Comparison of ENCODE assay signal across 1 cellular context in the genomic region with DNA sequence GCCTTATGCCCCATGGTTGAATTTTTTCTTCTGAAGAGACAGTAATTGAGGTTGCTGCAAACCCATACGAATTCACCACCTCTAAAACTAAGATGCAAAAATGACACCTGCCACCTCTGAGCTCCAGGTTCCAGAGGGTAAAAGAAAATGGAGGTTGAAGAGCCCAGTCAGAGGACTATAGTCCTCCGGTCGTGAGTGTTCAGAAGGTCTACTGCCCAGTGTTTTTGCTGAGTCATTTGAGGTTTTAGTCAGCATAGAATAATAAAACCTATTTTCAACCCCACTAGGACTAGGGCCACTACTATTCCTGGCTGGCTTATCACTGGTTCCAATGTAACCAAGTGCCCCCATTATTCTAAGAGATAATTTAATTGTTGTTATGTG.
TF ChIP-seq lines count a peak whose summit lies in the region.

No MANE protein-coding gene starts in this region.

TF ChIP-seq in GM23338, 12 proteins besides CTCF, POLR2A, EP300 and RAD21 (continued from another document):
- TF ChIP-seq, protein P1, sequence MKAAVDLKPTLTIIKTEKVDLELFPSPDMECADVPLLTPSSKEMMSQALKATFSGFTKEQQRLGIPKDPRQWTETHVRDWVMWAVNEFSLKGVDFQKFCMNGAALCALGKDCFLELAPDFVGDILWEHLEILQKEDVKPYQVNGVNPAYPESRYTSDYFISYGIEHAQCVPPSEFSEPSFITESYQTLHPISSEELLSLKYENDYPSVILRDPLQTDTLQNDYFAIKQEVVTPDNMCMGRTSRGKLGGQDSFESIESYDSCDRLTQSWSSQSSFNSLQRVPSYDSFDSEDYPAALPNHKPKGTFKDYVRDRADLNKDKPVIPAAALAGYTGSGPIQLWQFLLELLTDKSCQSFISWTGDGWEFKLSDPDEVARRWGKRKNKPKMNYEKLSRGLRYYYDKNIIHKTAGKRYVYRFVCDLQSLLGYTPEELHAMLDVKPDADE (IDR thresholded peaks at IDR 0.05), result no peak
- TF ChIP-seq STAT1 (IDR thresholded peaks at IDR 0.05; ENCODE audit: unreplicated experiment), result no peak
- no peak for TF ChIP-seq POLR2AphosphoS5 (IDR thresholded peaks at IDR 0.05; ENCODE audit: low read depth)
- TF ChIP-seq REST (IDR thresholded peaks at IDR 0.05; ENCODE audit: unreplicated experiment), result no peak
TF ChIP-seq in GM23338: peak in this region for 0.
